In genomic region chr11:75388386-75389275, GRCh38 we compare ENCODE assay signal across 8 cellular contexts. TPM values are rescaled to one million over a fixed set of nuclear protein-coding genes. Genes with fewer than 3 reads are reported as not detected.
DNase-seq lines count a peak whose midpoint lies in the region; ATAC-seq and TF ChIP-seq lines count a peak whose summit lies in the region.

No MANE protein-coding gene starts in this region.

- H3K27me3 Mint-ChIP-seq in CD8-positive, alpha-beta memory T cell: peaks cover 3 to 4% of the 10 kb centered on the region in 2 donors

- no peaks in the 10 kb centered on the region for H3K36me3 Mint-ChIP-seq in CD8-positive, alpha-beta memory T cell

- CTCF ChIA-PET in CD8-positive, alpha-beta memory T cell (lab: Charles Lee): interaction anchor here (0.9 to 12.1 kb wide), 23 partner anchors 9 to 366 kb away, joined by 3 to 325 read pairs (median 4); partner anchors contain the start of gene GDPD5

- no peak overlapping the region for H3K4me3 Mint-ChIP-seq in CD8-positive, alpha-beta memory T cell

- no peaks in the 10 kb centered on the region for H3K9me3 Mint-ChIP-seq in CD8-positive, alpha-beta memory T cell

- H3K27ac ChIP-seq in CD8-positive, alpha-beta memory T cell (ENCODE audit: low read depth, low read length): no peak overlapping the region
- no peak overlapping the region for H3K27ac ChIP-seq in left lung

- no peaks in the 10 kb centered on the region for H3K27me3 ChIP-seq in CD8-positive, alpha-beta memory T cell (ENCODE audit: insufficient read depth, low read length, poor library complexity, severe bottlenecking)
- no peaks in the 10 kb centered on the region for H3K27me3 ChIP-seq in left lung

- POLR2A ChIA-PET in CD8-positive, alpha-beta memory T cell (lab: Charles Lee): interaction anchor here (0.5 to 1.0 kb wide), 2 partner anchors 99 to 138 kb away, joined by 3 to 7 read pairs; no protein-coding TSS in a partner anchor

- no peak overlapping the region for H3K27ac Mint-ChIP-seq in CD8-positive, alpha-beta memory T cell

- H3K4me1 ChIP-seq in CD8-positive, alpha-beta memory T cell (ENCODE audit: insufficient read depth, low read length): peaks cover 19% of the 10 kb centered on the region
- H3K4me1 ChIP-seq in left lung: peaks cover 10 to 21% of the 10 kb centered on the region in 2 donors

- TF ChIP-seq CTCF in HFF-Myc (IDR thresholded peaks at IDR 0.05; ENCODE audit: low read depth, low read length, missing control alignments): peak; percentile 79
- peak; percentile 71 to 82 for TF ChIP-seq CTCF in left lung (IDR thresholded peaks at IDR 0.05)

- H3K4me1 Mint-ChIP-seq in CD8-positive, alpha-beta memory T cell: peaks cover 9 to 10% (median 9%) of the 10 kb centered on the region in 3 donors

- ATAC-seq in left lung (peak; percentile 85), HG02970 (IDR thresholded peaks at IDR 0.05; ENCODE audit: low FRiP score, unreplicated experiment) (no peak)

- intact Hi-C loops in left lung (cut with DNase I): loop anchor here in 1 of 2 donors (10.0 kb wide), 1 partner anchor 104 kb away; no protein-coding TSS in a partner anchor

- no peak overlapping the region for H3K4me3 ChIP-seq in CD8-positive, alpha-beta memory T cell (ENCODE audit: low read length)
- H3K4me3 ChIP-seq in HFF-Myc (replicated peaks; ENCODE audit: low read depth, low read length) (no peak overlapping the region), left lung (no peak overlapping the region)

- H3K36me3 ChIP-seq in CD8-positive, alpha-beta memory T cell (ENCODE audit: insufficient read depth, low read length): no peaks in the 10 kb centered on the region
- no peaks in the 10 kb centered on the region for H3K36me3 ChIP-seq in left lung

- no peaks in the 10 kb centered on the region for H3K9me3 ChIP-seq in CD8-positive, alpha-beta memory T cell (ENCODE audit: low read length)
- H3K9me3 ChIP-seq in left lung: no peaks in the 10 kb centered on the region

- DNase-seq in CD8-positive, alpha-beta memory T cell: peak; percentile 39 to 81 (median 61)
- DNase-seq in HFF-Myc (ENCODE audit: extremely low read depth, low read depth) (peak; percentile 79), NCI-H345 (lab: John Stamatoyannopoulos, UW) (peak; percentile 92), cerebellar cortex (ENCODE audit: low spot score) (peak; percentile 89), left lung (peak in 1 of 2 donors; percentile 73)
- peak; percentile 52 for DNase-seq in activated CD4-positive, CD25-positive, alpha-beta regulatory T cell treated with anti-CD3 and anti-CD28 coated beads, Interleukin-2, amount 50 U/mL, for 16 hours (ENCODE audit: low read depth, low spot score)
- peak; percentile 49 to 62 for DNase-seq in stimulated activated CD4-positive, alpha-beta T cell treated with anti-CD3 and anti-CD28 coated beads, Interleukin-4, amount 100 ng/mL, for 4 hours

RNA-seq across cellular contexts. Expression of gene RPS3, which starts 10.7 kb away (rescaled TPM):
- total RNA-seq in CD8-positive, alpha-beta memory T cell: 1,000 to 10,000 TPM; 3,916 to 3,935 TPM
- 4,910 TPM for polyA plus RNA-seq in CD8-positive, alpha-beta memory T cell
- 1,000 to 10,000 TPM; 1,943 to 2,064 TPM for total RNA-seq in left lung

RNA-seq across cellular contexts. Expression of gene ARRB1, which starts 37.2 kb away (rescaled TPM):
- total RNA-seq in CD8-positive, alpha-beta memory T cell: 10 to 100 TPM in 1 of 2 experiments, 1 to 10 TPM in 1; 9.9 to 10.6 TPM
- polyA plus RNA-seq in CD8-positive, alpha-beta memory T cell: 5.5 TPM
- 100 to 1,000 TPM; 112 to 150 TPM for total RNA-seq in left lung

RNA-seq across cellular contexts. Expression of gene KLHL35, which starts 44.4 kb away (rescaled TPM):
- under 1 TPM; 0.44 to 0.83 TPM for total RNA-seq in CD8-positive, alpha-beta memory T cell
- 0.37 TPM for polyA plus RNA-seq in CD8-positive, alpha-beta memory T cell
- 1 to 10 TPM; 1.4 to 2.1 TPM for total RNA-seq in left lung

Comparison
In these comparisons a context has a peak if more than half of its experiments do, and no peak if none do; other contexts are left out.
1. RNA of gene ARRB1, which starts 37.2 kb away (total RNA-seq): 112 to 150 TPM in left lung; 9.9 to 10.6 TPM in CD8-positive, alpha-beta memory T cell; every median in the first group is over 4 times any median in the second.